ENCODE assay signal across 8 cellular contexts in genomic region chr12:89245090-89245489, GRCh38.
DNase-seq lines count a peak whose midpoint lies in the region; ATAC-seq and TF ChIP-seq lines count a peak whose summit lies in the region.

No MANE protein-coding gene starts in this region.

- H2AFZ ChIP-seq in OCI-LY7 (ENCODE audit: low read length): peak overlapping the region; percentile 29; the same call in 1 of the 2 replicates

- H3K27ac ChIP-seq in OCI-LY7 (ENCODE audit: low read depth, low read length, poor library complexity, severe bottlenecking): no peak overlapping the region

- H3K9me2 ChIP-seq in OCI-LY7 (ENCODE audit: insufficient read depth, low read length): no peaks in the 10 kb centered on the region

- H4K20me1 ChIP-seq in OCI-LY7 (ENCODE audit: insufficient read depth, low read length): no peaks in the 10 kb centered on the region

- intact Hi-C loops in OCI-LY7 (cut with micrococcal nuclease; ENCODE audit: unreplicated experiment): loop anchor here (5.0 kb wide), 1 partner anchor 102 kb away; no protein-coding TSS in a partner anchor
- intact Hi-C loops in natural killer cell (cut with micrococcal nuclease): loop anchor here (2.0 to 10.0 kb wide), 2 partner anchors 20 to 190 kb away; no protein-coding TSS in a partner anchor

- H3K9me3 Mint-ChIP-seq in activated naive CD8-positive, alpha-beta T cell treated with anti-CD3 and anti-CD28 coated beads, Interleukin-2, amount 50 U/mL, for 24 hours: peaks cover 11% of the 10 kb centered on the region
- no peaks in the 10 kb centered on the region for H3K9me3 Mint-ChIP-seq in natural killer cell

- peaks cover 32% of the 10 kb centered on the region for H3K4me1 Mint-ChIP-seq in activated naive CD8-positive, alpha-beta T cell treated with anti-CD3 and anti-CD28 coated beads, Interleukin-2, amount 50 U/mL, for 24 hours
- H3K4me1 Mint-ChIP-seq in natural killer cell: peaks cover 33 to 37% of the 10 kb centered on the region in 2 donors

- H3K4me3 Mint-ChIP-seq in activated naive CD8-positive, alpha-beta T cell treated with anti-CD3 and anti-CD28 coated beads, Interleukin-2, amount 50 U/mL, for 24 hours: peak overlapping the region; percentile 13
- peak overlapping the region; percentile 57 for H3K4me3 Mint-ChIP-seq in natural killer cell

- DNase-seq in GDM1 (lab: John Stamatoyannopoulos, UW) (peak; percentile 70), OCI-LY7 (ENCODE audit: low spot score) (peak; percentile 40), natural killer cell (no peak), NCI-H526 (lab: John Stamatoyannopoulos, UW) (no peak), NCI-H2227 (lab: John Stamatoyannopoulos, UW; ENCODE audit: unreplicated experiment) (no peak), NCI-H1436 treated with DMSO at 0.1 percent for 48 hours (lab: John Stamatoyannopoulos, UW) (no peak)
- DNase-seq in activated naive CD8-positive, alpha-beta T cell treated with anti-CD3 and anti-CD28 coated beads, Interleukin-2, amount 50 U/mL, for 24 hours: no peak

- POLR2A ChIA-PET in OCI-LY7 (lab: Charles Lee): interaction anchor here (0.5 to 1.3 kb wide), 5 partner anchors 17 to 465 kb away, joined by 3 to 5 read pairs (median 3); no protein-coding TSS in a partner anchor

- peak; percentile 83 for ATAC-seq in activated naive CD8-positive, alpha-beta T cell treated with anti-CD3 and anti-CD28 coated beads, Interleukin-2, amount 50 U/mL, for 24 hours
- peak; percentile 90 to 92 (median 91) for ATAC-seq in natural killer cell
- no peak for ATAC-seq in GM21390 (IDR thresholded peaks at IDR 0.05; ENCODE audit: unreplicated experiment)

- TF ChIP-seq CTCF in OCI-LY7 (conservative IDR thresholded peaks at IDR 0.05; ENCODE audit: low read length) (no peak), natural killer cell (IDR thresholded peaks at IDR 0.05) (no peak)

- H3K9me3 ChIP-seq in OCI-LY7 (ENCODE audit: low read length): no peaks in the 10 kb centered on the region

- peaks cover 3% of the 10 kb centered on the region for H3K27me3 Mint-ChIP-seq in activated naive CD8-positive, alpha-beta T cell treated with anti-CD3 and anti-CD28 coated beads, Interleukin-2, amount 50 U/mL, for 24 hours
- H3K27me3 Mint-ChIP-seq in natural killer cell (ENCODE audit: low read depth in 2 of 2): no peaks in the 10 kb centered on the region

- H3K27ac Mint-ChIP-seq in activated naive CD8-positive, alpha-beta T cell treated with anti-CD3 and anti-CD28 coated beads, Interleukin-2, amount 50 U/mL, for 24 hours: peak overlapping the region; percentile 84
- H3K27ac Mint-ChIP-seq in natural killer cell: peak overlapping the region; percentile 36 to 52

- CTCF ChIA-PET in OCI-LY7 (lab: Charles Lee; ENCODE audit: unreplicated experiment): no interaction called here

- no TSS peak for BruUV-seq in OCI-LY7 (replicated peaks; lab: Mats Ljungman, UMichigan)

- H3K79me2 ChIP-seq in OCI-LY7 (ENCODE audit: insufficient read depth, low read depth, low read length): no peaks in the 10 kb centered on the region

- H3K4me2 ChIP-seq in OCI-LY7 (ENCODE audit: low read length): peak overlapping the region; percentile 32

- H3K36me3 ChIP-seq in OCI-LY7 (ENCODE audit: insufficient read depth, low read length): no peaks in the 10 kb centered on the region

- peaks cover 18% of the 10 kb centered on the region for H3K4me1 ChIP-seq in OCI-LY7 (ENCODE audit: insufficient read depth, low read length, poor library complexity, severe bottlenecking)

- no peak overlapping the region for H3K4me3 ChIP-seq in OCI-LY7 (ENCODE audit: low read depth, low read length, poor library complexity, severe bottlenecking)

- H3K36me3 Mint-ChIP-seq in activated naive CD8-positive, alpha-beta T cell treated with anti-CD3 and anti-CD28 coated beads, Interleukin-2, amount 50 U/mL, for 24 hours (ENCODE audit: low read depth): no peaks in the 10 kb centered on the region
- no peaks in the 10 kb centered on the region for H3K36me3 Mint-ChIP-seq in natural killer cell

Comparison
In these comparisons a context has a peak if more than half of its experiments do, and no peak if none do; other contexts are left out.
1. DNase-seq: peak in GDM1 (single experiment) and OCI-LY7 (single experiment); none in activated naive CD8-positive, alpha-beta T cell treated with anti-CD3 and anti-CD28 coated beads, Interleukin-2, amount 50 U/mL, for 24 hours (single experiment), natural killer cell (single experiment), NCI-H526 (0 of 2), NCI-H2227 (single experiment) and NCI-H1436 treated with DMSO at 0.1 percent for 48 hours (single experiment).